ENCODE assay signal across 17 cellular contexts in genomic region chr10:76555271-76555670, GRCh38.
"Had no signal": no experiment of that assay in that cellular context is flagged by ENCODE, and none has a peak within 500 bp of the region (broad histone marks: within the 10 kb centered on the region; RNA-seq: fewer than 3 reads in every experiment).

No MANE protein-coding gene starts in this region.

- H3K4me3 ChIP-seq: esophagus squamous epithelium, gastroesophageal sphincter, lung, psoas muscle, transverse colon had no signal

- DNase-seq: esophagus squamous epithelium; foreskin fibroblast; glutamatergic neuron; kidney; left cardiac atrium; left ventricle myocardium superior; mesenchymal stem cell; midbrain; naive B cell; nephron progenitor cell; psoas muscle; stimulated activated CD4-positive, alpha-beta T cell treated with anti-CD3 and anti-CD28 coated beads, Interleukin-15, amount 100 ng/mL, for 24 hours; stimulated activated CD4-positive, alpha-beta T cell treated with anti-CD3 and anti-CD28 coated beads, Interleukin-1b, Interleukin-23, amount 100 ng/mL, for 48 hours; stimulated activated CD4-positive, alpha-beta T cell treated with anti-CD3 and anti-CD28 coated beads, Interleukin-4, amount 100 ng/mL, for 24 hours; transverse colon had no signal

- H3K27me3 ChIP-seq: esophagus squamous epithelium, gastroesophageal sphincter, transverse colon had no signal

- H3K4me1 ChIP-seq: psoas muscle had no signal

- H3K27ac ChIP-seq: gastroesophageal sphincter, psoas muscle had no signal

- H3K9me3 ChIP-seq: esophagus squamous epithelium, gastroesophageal sphincter, psoas muscle, transverse colon had no signal

- H3K36me3 ChIP-seq: esophagus squamous epithelium, gastroesophageal sphincter, transverse colon had no signal
